ENCODE assay signal across 17 cellular contexts in the genomic region with DNA sequence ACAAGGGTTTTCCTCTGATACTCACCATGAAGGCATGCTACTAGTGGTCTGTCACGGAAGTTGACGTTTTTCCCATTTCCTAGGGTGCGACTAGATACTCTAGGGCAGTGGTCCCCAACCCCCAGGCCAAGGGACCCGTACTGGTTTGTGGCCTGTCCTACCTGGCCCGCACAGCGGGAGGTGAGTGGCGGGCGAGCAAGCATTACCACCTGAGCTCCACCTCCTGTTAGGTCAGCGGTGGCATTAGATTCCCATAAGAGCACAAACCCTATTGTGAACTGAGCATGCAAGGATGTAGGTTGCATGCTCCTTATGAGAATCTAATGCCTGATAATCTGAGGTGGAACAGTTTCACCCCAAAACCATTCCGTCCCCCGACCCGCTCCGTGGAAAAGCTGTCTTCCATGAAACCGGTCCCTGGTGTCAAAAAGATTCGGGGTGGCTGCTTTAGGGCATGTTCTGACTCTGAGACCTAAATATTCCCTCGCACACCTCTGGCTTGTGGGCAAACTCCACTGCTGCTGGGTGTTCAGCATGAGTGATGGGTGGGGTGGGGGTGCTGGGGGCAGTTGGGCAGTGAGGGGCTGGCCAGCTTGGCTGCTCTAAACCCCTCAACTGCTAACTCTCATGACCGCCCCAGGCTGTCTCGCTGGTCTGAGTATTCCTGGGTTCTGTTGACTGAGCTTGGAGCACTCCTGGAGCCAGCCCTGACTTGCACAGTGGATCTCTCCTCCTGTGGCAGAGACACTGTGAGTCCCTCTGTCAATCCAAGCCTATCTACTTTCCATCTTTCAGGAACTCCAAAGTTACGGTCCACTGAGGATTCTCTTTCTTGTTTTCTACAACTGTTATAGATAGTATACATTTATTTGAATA.
DNase-seq lines count a peak whose midpoint lies in the region; ATAC-seq and TF ChIP-seq lines count a peak whose summit lies in the region.
"Had no signal": no experiment of that assay in that cellular context is flagged by ENCODE, and none has a peak within 500 bp of the region (broad histone marks: within the 10 kb centered on the region; RNA-seq: fewer than 3 reads in every experiment).

No MANE protein-coding gene starts in this region.

- no peak overlapping the region for H3K14ac ChIP-seq in neuronal stem cell (ENCODE audit: low read length)

- CTCF ChIA-PET in SK-N-SH (lab: Yijun Ruan, JAX) = no interaction called here

- H3K27me3 ChIP-seq in SK-N-SH (ENCODE audit: insufficient read depth) (peaks cover 44% of the 10 kb centered on the region; the same call in 1 of the 2 replicates), H7 (ENCODE audit: control insufficient read depth, insufficient read depth, low read length) (no peaks in the 10 kb centered on the region), neuronal stem cell (ENCODE audit: control insufficient read depth in 3 of 3, insufficient read depth in 3 of 3, low read depth in 1 of 3, low read length in 3 of 3) (peaks cover 0 to 13% (median 0%) of the 10 kb centered on the region in 3 experiments), smooth muscle cell (ENCODE audit: low read depth) (peaks cover 22% of the 10 kb centered on the region)
- H3K27me3 ChIP-seq in BLaER1 treated with 17β-estradiol and CSF1 and Interleukin-3, amounts not matched to agents 10 nM and 100 nM = 0 out of 22 replicates have a peak, but pooled peaks cover 0 to 4% (median 0%) of the 10 kb centered on the region in 11 experiments

- POLR2A ChIA-PET in SK-N-SH (lab: Yijun Ruan, JAX) = no interaction called here

- TF ChIP-seq EP300 in SK-N-SH (IDR thresholded peaks at IDR 0.05; ENCODE audit: borderline replicate concordance in 1 of 2, low read depth in 1 of 2, low read length in 1 of 2) = no peak

- no peaks in the 10 kb centered on the region for H3K36me3 ChIP-seq in SK-N-SH (replicated peaks in 1 of 2; ENCODE audit: control insufficient read depth in 1 of 2, insufficient read depth in 2 of 2, low read length in 1 of 2)
- H3K36me3 ChIP-seq in BLaER1 treated with 17β-estradiol and CSF1 and Interleukin-3, amounts not matched to agents 10 nM and 100 nM = no peaks in the 10 kb centered on the region
- H3K36me3 ChIP-seq in H7 (replicated peaks; ENCODE audit: control insufficient read depth, insufficient read depth, low read length) = no peaks in the 10 kb centered on the region
- no peaks in the 10 kb centered on the region for H3K36me3 ChIP-seq in neuronal stem cell (replicated peaks in 1 of 2; ENCODE audit: control insufficient read depth in 2 of 2, insufficient read depth in 2 of 2, low read length in 2 of 2)
- H3K36me3 ChIP-seq in smooth muscle cell (ENCODE audit: low read depth) = no peaks in the 10 kb centered on the region

- no peak overlapping the region for H4K8ac ChIP-seq in neuronal stem cell (ENCODE audit: low read depth, low read length)

- no peak overlapping the region for H4K91ac ChIP-seq in neuronal stem cell (ENCODE audit: low read depth, low read length, poor library complexity)

- no peaks in the 10 kb centered on the region for H4K20me1 ChIP-seq in SK-N-SH (ENCODE audit: insufficient read depth)
- H4K20me1 ChIP-seq in BLaER1 treated with 17β-estradiol and CSF1 and Interleukin-3, amounts not matched to agents 10 nM and 100 nM = no peaks in the 10 kb centered on the region
- H4K20me1 ChIP-seq in smooth muscle cell (ENCODE audit: low read depth) = no peaks in the 10 kb centered on the region

- no peaks in the 10 kb centered on the region for H3F3A ChIP-seq in SK-N-SH (replicated peaks; ENCODE audit: insufficient read depth)
- no peaks in the 10 kb centered on the region for H3F3A ChIP-seq in smooth muscle cell (ENCODE audit: low read depth)

- no peak for TF ChIP-seq CTCF in SK-N-SH (IDR thresholded peaks at IDR 0.05)
- no peak for TF ChIP-seq CTCF in smooth muscle cell (IDR thresholded peaks at IDR 0.05; ENCODE audit: borderline replicate concordance, insufficient read depth, poor library complexity, severe bottlenecking)

- H2BK5ac ChIP-seq in neuronal stem cell (ENCODE audit: low read length) = no peak overlapping the region

- H2AFZ ChIP-seq in SK-N-SH (ENCODE audit: low read depth) (no peak overlapping the region), neuronal stem cell (ENCODE audit: low read length) (no peak overlapping the region), smooth muscle cell (ENCODE audit: low read depth) (no peak overlapping the region)

- WGBS in SK-N-SH (ENCODE audit: low lambda C conversion rate) = 41% methylated on average over 16 of the region's 19 CpGs
- no CpG with 5 or more reads among the region's 19 CpGs for WGBS in neuronal stem cell (ENCODE audit: extremely low coverage in 2 of 2, insufficient read length in 2 of 2, insufficient replicate concordance in 1 of 2), 2 donors
- 90% methylated on average over 19 of the region's 19 CpGs for WGBS in smooth muscle cell (ENCODE audit: low lambda C conversion rate)

- H3K23ac ChIP-seq in neuronal stem cell (ENCODE audit: low read depth, low read length, poor library complexity) = no peak overlapping the region

- H2BK120ac ChIP-seq in neuronal stem cell (ENCODE audit: low read depth, low read length) = peak overlapping the region; percentile 35

- no peak overlapping the region for H2BK12ac ChIP-seq in neuronal stem cell (ENCODE audit: low read length)

- no peak overlapping the region for H3K27ac ChIP-seq in SK-N-SH (ENCODE audit: low read depth in 2 of 2, low read length in 1 of 2)
- H3K27ac ChIP-seq in BLaER1 treated with 17β-estradiol and CSF1 and Interleukin-3, amounts not matched to agents 10 nM and 100 nM = no peak overlapping the region
- no peak overlapping the region for H3K27ac ChIP-seq in neuronal stem cell (replicated peaks; ENCODE audit: low read length)
- H3K27ac ChIP-seq in smooth muscle cell (ENCODE audit: low read depth) = no peak overlapping the region
- H3K27ac ChIP-seq: HL-60 had no signal

- H3K4me2 ChIP-seq in SK-N-SH = no peak overlapping the region
- H3K4me2 ChIP-seq in BLaER1 treated with 17β-estradiol and CSF1 and Interleukin-3, amounts not matched to agents 10 nM and 100 nM = peak overlapping the region in 9 of 11 experiments; percentile 21 to 61 (median 37); a peak in 15 of 22 replicates
- no peak overlapping the region for H3K4me2 ChIP-seq in neuronal stem cell (ENCODE audit: insufficient read depth, low read length, poor library complexity, severe bottlenecking)
- H3K4me2 ChIP-seq in smooth muscle cell = no peak overlapping the region

- H2AK5ac ChIP-seq in neuronal stem cell (ENCODE audit: low read depth, low read length) = no peak overlapping the region

- H3K9me2 ChIP-seq in SK-N-SH = no peaks in the 10 kb centered on the region

- no peaks in the 10 kb centered on the region for H3K9me3 ChIP-seq in SK-N-SH
- H3K9me3 ChIP-seq in BLaER1 treated with 17β-estradiol and CSF1 and Interleukin-3, amounts not matched to agents 10 nM and 100 nM (replicated peaks in 1 of 11) = peaks cover 6 to 31% (median 16%) of the 10 kb centered on the region in 11 experiments; a peak in 16 of 22 replicates
- H3K9me3 ChIP-seq in neuronal stem cell (replicated peaks in 1 of 2; ENCODE audit: control insufficient read depth in 2 of 2, insufficient read depth in 1 of 2, low read depth in 1 of 2, low read length in 2 of 2) = no peaks in the 10 kb centered on the region
- H3K9me3 ChIP-seq in smooth muscle cell (replicated peaks; ENCODE audit: low read depth) = no peaks in the 10 kb centered on the region

- no peaks in the 10 kb centered on the region for H3K79me2 ChIP-seq in SK-N-SH (ENCODE audit: insufficient read depth)
- no peaks in the 10 kb centered on the region for H3K79me2 ChIP-seq in smooth muscle cell (ENCODE audit: low read depth)

- H2BK15ac ChIP-seq in neuronal stem cell (ENCODE audit: low read length) = no peak overlapping the region

- H3K18ac ChIP-seq in neuronal stem cell (ENCODE audit: low read length) = no peak overlapping the region

- H3K4me1 ChIP-seq in SK-N-SH (ENCODE audit: control insufficient read depth in 1 of 2, insufficient read depth in 2 of 2, low read depth in 1 of 2, low read length in 1 of 2) (peaks cover 0 to 5% of the 10 kb centered on the region in 2 experiments; a peak in 1 of 4 replicates), neuronal stem cell (ENCODE audit: control insufficient read depth in 2 of 2, insufficient read depth in 1 of 2, low read depth in 1 of 2, low read length in 2 of 2) (no peaks in the 10 kb centered on the region), smooth muscle cell (ENCODE audit: low read depth) (no peaks in the 10 kb centered on the region)
- H3K4me1 ChIP-seq in BLaER1 treated with 17β-estradiol and CSF1 and Interleukin-3, amounts not matched to agents 10 nM and 100 nM = peaks cover 7 to 25% (median 15%) of the 10 kb centered on the region in 10 experiments

- DNase-seq in SK-N-SH = no peak
- peak; percentile 42 for DNase-seq in H7
- no peak for DNase-seq in neuronal stem cell (ENCODE audit: low spot score)
- no peak for DNase-seq in stimulated activated CD8-positive, alpha-beta memory T cell treated with anti-CD3 and anti-CD28 coated beads, Interleukin-4, amount 100 ng/mL, for 48 hours
- DNase-seq in T-helper 9 cell = no peak
- DNase-seq in smooth muscle cell (lab: John Stamatoyannopoulos, UW; ENCODE audit: unreplicated experiment) = no peak
- DNase-seq: 8988T; AML-193; Calu3; CD4-positive, alpha-beta T cell; DMS79; EL; GDM1 had no signal

- TF ChIP-seq RAD21 in SK-N-SH (IDR thresholded peaks at IDR 0.05; ENCODE audit: low read length) = no peak

- ATAC-seq in SK-N-SH treated with all-trans-retinoic acid at 6 μM for 48 hours = peak; percentile 33; the same call in 2 of the 3 replicates
- ATAC-seq: HCT116 had no signal

- no peak overlapping the region for H3K4me3 ChIP-seq in SK-N-SH (ENCODE audit: low read depth in 2 of 2, low read length in 1 of 2)
- no peak overlapping the region for H3K4me3 ChIP-seq in BLaER1 treated with 17β-estradiol and CSF1 and Interleukin-3, amounts not matched to agents 10 nM and 100 nM
- no peak overlapping the region for H3K4me3 ChIP-seq in H7 (ENCODE audit: insufficient read depth, low read depth, low read length)
- no peak overlapping the region for H3K4me3 ChIP-seq in neuronal stem cell (ENCODE audit: low read length in 2 of 2)
- H3K4me3 ChIP-seq in smooth muscle cell = no peak overlapping the region

- H3K9ac ChIP-seq in SK-N-SH = no peak overlapping the region
- no peak overlapping the region for H3K9ac ChIP-seq in BLaER1 treated with 17β-estradiol and CSF1 and Interleukin-3, amounts not matched to agents 10 nM and 100 nM
- H3K9ac ChIP-seq in neuronal stem cell (ENCODE audit: low read depth, low read length, poor library complexity) = no peak overlapping the region
- H3K9ac ChIP-seq in smooth muscle cell (ENCODE audit: low read depth) = no peak overlapping the region

- no peaks in the 10 kb centered on the region for H3K79me1 ChIP-seq in neuronal stem cell (ENCODE audit: low read depth, low read length)

- H3K4ac ChIP-seq in neuronal stem cell (ENCODE audit: low read length) = no peak overlapping the region

TF ChIP-seq in SK-N-SH treated with all-trans-retinoic acid at 6 μM for 48 hours, 23 proteins besides CTCF, POLR2A, EP300 and RAD21 (continues in another document):
- TF ChIP-seq ESRRG (CRISPR knock-in tag; IDR thresholded peaks at IDR 0.05) (no peak), ZNF70 (CRISPR knock-in tag; IDR thresholded peaks at IDR 0.05) (no peak)

TF ChIP-seq in SK-N-SH, 30 proteins besides CTCF, POLR2A, EP300 and RAD21 (continues in another document):
- TF ChIP-seq JUND (IDR thresholded peaks at IDR 0.05) (no peak), FOXM1 (IDR thresholded peaks at IDR 0.05; ENCODE audit: low read depth) (no peak), TCF12 (IDR thresholded peaks at IDR 0.05) (no peak)

Comparison
In these comparisons a context has a peak if more than half of its experiments do, and no peak if none do; other contexts are left out.
1. H3K4me2 ChIP-seq: peak in BLaER1 treated with 17β-estradiol and CSF1 and Interleukin-3, amounts not matched to agents 10 nM and 100 nM (9 of 11); none in SK-N-SH (single experiment), neuronal stem cell (single experiment) and smooth muscle cell (single experiment).